In the genomic region with DNA sequence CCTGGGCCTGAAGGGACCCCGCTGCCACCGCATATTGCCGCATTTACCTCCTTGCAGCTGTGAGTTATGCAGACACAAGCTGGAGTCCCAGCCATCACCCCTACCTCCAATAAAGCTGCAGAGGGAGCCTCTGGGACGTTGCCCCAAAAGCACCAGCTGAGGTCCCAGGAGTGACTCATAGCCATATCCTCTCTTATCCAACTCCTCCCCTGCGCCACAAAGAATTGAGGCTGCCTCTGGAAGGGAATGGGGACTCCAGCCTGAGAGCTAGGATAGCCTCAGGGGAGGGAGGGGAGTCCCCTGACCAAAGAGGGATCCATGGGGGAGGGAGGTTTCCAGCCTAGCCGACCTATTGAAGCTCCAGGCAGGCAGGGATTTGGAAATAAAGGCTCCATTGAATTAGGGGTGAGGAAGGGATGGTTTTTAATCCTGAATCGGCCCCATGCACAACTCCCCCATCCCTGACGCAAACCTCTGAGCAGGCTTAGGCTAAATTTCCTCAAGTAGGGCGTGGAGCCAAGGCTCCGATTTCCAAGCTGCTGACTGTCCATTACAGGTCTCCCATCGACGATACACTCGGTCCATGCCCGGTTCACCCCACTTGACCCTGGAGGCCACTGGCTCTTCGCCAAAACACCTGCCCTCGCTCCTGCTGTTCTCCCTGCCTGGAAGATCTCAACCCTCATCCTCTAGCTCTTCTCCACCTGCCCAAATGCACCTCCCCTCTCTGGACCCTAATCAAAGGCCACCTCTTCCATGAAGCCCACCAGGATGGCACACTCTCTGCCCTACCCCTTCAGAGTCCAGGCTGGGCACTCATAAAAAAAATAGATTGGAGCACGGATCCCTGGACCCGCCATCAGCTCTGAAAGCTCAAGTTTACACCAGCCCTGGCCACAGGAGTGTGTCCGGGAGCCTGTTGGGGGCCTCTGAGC, we compare ENCODE assay signal across 2 cellular contexts.
TF ChIP-seq lines count a peak whose summit lies in the region.

No MANE protein-coding gene starts in this region.

TF ChIP-seq in A549, 52 proteins besides CTCF, POLR2A, EP300 and RAD21:
- TF ChIP-seq RFX5 (IDR thresholded peaks at IDR 0.05): no peak
- TF ChIP-seq SMC3 (IDR thresholded peaks at IDR 0.05): peak; percentile 28; the same call in 1 of the 3 replicates
- TF ChIP-seq RCOR1 (IDR thresholded peaks at IDR 0.05; ENCODE audit: low read depth, low read length): no peak
- peak; percentile 80 for TF ChIP-seq ZFP36 (IDR thresholded peaks at IDR 0.05; ENCODE audit: borderline replicate concordance, partially characterized antibody)
- no peak for TF ChIP-seq FOSL2 (IDR thresholded peaks at IDR 0.05)
- peak; percentile 51; the same call in 1 of the 2 replicates for TF ChIP-seq FOSL2 (CRISPR knock-in tag; IDR thresholded peaks at IDR 0.05)
- TF ChIP-seq HOXA7 (CRISPR knock-in tag; IDR thresholded peaks at IDR 0.05): no peak
- TF ChIP-seq JUNB (IDR thresholded peaks at IDR 0.05): no peak
- TF ChIP-seq PHF8 (IDR thresholded peaks at IDR 0.05; ENCODE audit: borderline replicate concordance, low read depth): no peak
- no peak for TF ChIP-seq MAFK (IDR thresholded peaks at IDR 0.05; ENCODE audit: partially characterized antibody)

TF ChIP-seq in SK-N-SH, 30 proteins besides CTCF, POLR2A, EP300 and RAD21:
- peak; percentile 52; the same call in 1 of the 2 replicates for TF ChIP-seq FOSL2 (IDR thresholded peaks at IDR 0.05; ENCODE audit: borderline replicate concordance, low read depth)
- no peak for TF ChIP-seq SMC3 (IDR thresholded peaks at IDR 0.05; ENCODE audit: low read depth, low read length)
